Comparison of ENCODE assay signal across 8 cellular contexts in the genomic region with DNA sequence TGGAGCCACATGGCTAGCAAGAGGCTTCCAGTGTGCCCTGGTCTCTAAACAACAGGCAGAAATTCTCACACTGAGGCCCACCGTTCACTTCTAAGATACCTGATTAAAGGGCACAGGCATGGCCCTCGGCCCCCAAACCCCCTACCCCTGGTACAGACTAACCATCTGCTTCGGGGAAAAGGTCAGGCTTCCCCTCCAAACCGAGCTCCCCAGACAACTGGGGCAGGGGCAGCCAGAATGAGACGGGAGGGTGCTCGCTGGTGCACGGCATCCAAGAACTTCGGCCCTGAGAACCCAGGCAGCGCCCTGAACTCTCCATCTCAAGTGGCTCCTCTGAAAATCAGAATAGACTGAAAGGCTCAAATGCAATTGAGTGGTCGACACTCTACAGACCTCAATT. TPM values are rescaled to one million over a fixed set of nuclear protein-coding genes. Genes with fewer than 3 reads are reported as not detected.
A peak's percentile ranks its signal among the peaks of the same experiment; 100 is the strongest.
DNase-seq lines count a peak whose midpoint lies in the region; ATAC-seq and TF ChIP-seq lines count a peak whose summit lies in the region.

No MANE protein-coding gene starts in this region.

- no peaks in the 10 kb centered on the region for H3K9me2 ChIP-seq in GM23338 (ENCODE audit: insufficient read depth)

- CTCF ChIA-PET in CD4-positive, alpha-beta T cell (lab: Charles Lee) = interaction anchor here (1.3 to 1.4 kb wide), 3 partner anchors 27 to 251 kb away, joined by 3 to 7 read pairs (median 5); a partner anchor contains a TSS

- H3K4me3 Mint-ChIP-seq in CD4-positive, alpha-beta T cell = peak overlapping the region; percentile 91
- H3K4me3 Mint-ChIP-seq in GM23338 (no peak overlapping the region; the same call in 2 of the 3 replicates), neural crest cell (peak overlapping the region; percentile 61)
- H3K4me3 Mint-ChIP-seq in activated T-helper 2 cell treated with anti-CD3 and anti-CD28 coated beads, Interferon-gamma antibody, Interleukin-2, Interleukin-4, amounts not matched to agents 10 μg/mL and 5 μg/mL and 100 μg/mL, durations not matched to agents 14 hours and 24 hours and 36 hours (ENCODE audit: low read depth) = peak overlapping the region; percentile 92

- DNase-seq in CD4-positive, alpha-beta T cell = no peak
- no peak for DNase-seq in GM23338 (ENCODE audit: low spot score)
- no peak for DNase-seq in activated T-helper 2 cell treated with anti-CD3 and anti-CD28 coated beads, Interferon-gamma antibody, Interleukin-2, Interleukin-4, amounts not matched to agents 10 μg/mL and 5 μg/mL and 100 μg/mL, durations not matched to agents 14 hours and 24 hours and 36 hours (ENCODE audit: low spot score)
- DNase-seq in neural crest cell (ENCODE audit: low read depth, low spot score) = no peak
- DNase-seq in islet precursor cell = no peak
- no peak for DNase-seq in cardiac septum (ENCODE audit: low spot score)
- DNase-seq in NCI-H345 treated with DMSO at 0.1 percent for 48 hours (lab: John Stamatoyannopoulos, UW; ENCODE audit: unreplicated experiment) = no peak
- DNase-seq in kidney glomerular epithelial cell (lab: John Stamatoyannopoulos, UW) = no peak

- H3F3A ChIP-seq in GM23338 (replicated peaks; ENCODE audit: low read depth) = 0 out of 2 replicates have a peak, but pooled peaks cover 2% of the 10 kb centered on the region

- intact Hi-C loops in CD4-positive, alpha-beta T cell (cut with DNase I, micrococcal nuclease) = loop anchor here (5.0 to 10.0 kb wide), 5 partner anchors 36 to 382 kb away; a partner anchor contains a TSS
- intact Hi-C loops in activated T-helper 2 cell treated with anti-CD3 and anti-CD28 coated beads, Interferon-gamma antibody, Interleukin-2, Interleukin-4, amounts not matched to agents 10 μg/mL and 5 μg/mL and 100 μg/mL, durations not matched to agents 14 hours and 24 hours and 36 hours (cut with micrococcal nuclease) = loop anchor here (5.0 to 10.0 kb wide), 3 partner anchors 36 to 1048 kb away; a partner anchor contains a TSS
- intact Hi-C loops in cardiac septum (cut with DNase I) = no loop called here

- no peaks in the 10 kb centered on the region for H3K27me3 Mint-ChIP-seq in CD4-positive, alpha-beta T cell
- H3K27me3 Mint-ChIP-seq in GM23338 (ENCODE audit: insufficient read depth, low read depth, poor library complexity) (peaks cover 19% of the 10 kb centered on the region), neural crest cell (ENCODE audit: low read depth) (no peaks in the 10 kb centered on the region)
- H3K27me3 Mint-ChIP-seq in activated T-helper 2 cell treated with anti-CD3 and anti-CD28 coated beads, Interferon-gamma antibody, Interleukin-2, Interleukin-4, amounts not matched to agents 10 μg/mL and 5 μg/mL and 100 μg/mL, durations not matched to agents 14 hours and 24 hours and 36 hours (ENCODE audit: low read depth) = no peaks in the 10 kb centered on the region

- TF ChIP-seq CTCF in CD4-positive, alpha-beta T cell (IDR thresholded peaks at IDR 0.05) = no peak
- no peak for TF ChIP-seq CTCF in GM23338 (conservative IDR thresholded peaks at IDR 0.05; ENCODE audit: low read depth in 2 of 2)
- no peak for TF ChIP-seq CTCF in neural crest cell (conservative IDR thresholded peaks at IDR 0.05)

- H3K79me2 ChIP-seq in GM23338 (replicated peaks; ENCODE audit: insufficient read depth) = peaks cover 99% of the 10 kb centered on the region

- H3K4me3 ChIP-seq in GM23338 = no peak overlapping the region; the same call in 1 of the 2 replicates

- peaks cover 19% of the 10 kb centered on the region for H3K4me1 ChIP-seq in GM23338 (ENCODE audit: insufficient read depth)

- H3K4me1 Mint-ChIP-seq in CD4-positive, alpha-beta T cell (ENCODE audit: low read depth) = peaks cover 78% of the 10 kb centered on the region
- peaks cover 52% of the 10 kb centered on the region for H3K4me1 Mint-ChIP-seq in GM23338
- H3K4me1 Mint-ChIP-seq in activated T-helper 2 cell treated with anti-CD3 and anti-CD28 coated beads, Interferon-gamma antibody, Interleukin-2, Interleukin-4, amounts not matched to agents 10 μg/mL and 5 μg/mL and 100 μg/mL, durations not matched to agents 14 hours and 24 hours and 36 hours (ENCODE audit: low read depth) = peaks cover 59% of the 10 kb centered on the region
- H3K4me1 Mint-ChIP-seq in neural crest cell = peaks cover 43% of the 10 kb centered on the region

- no peak for ATAC-seq in CD4-positive, alpha-beta T cell (ENCODE audit: poor library complexity)
- ATAC-seq in GM23338 = no peak

- no peaks in the 10 kb centered on the region for H3K9me3 Mint-ChIP-seq in CD4-positive, alpha-beta T cell
- H3K9me3 Mint-ChIP-seq in GM23338 (no peaks in the 10 kb centered on the region), neural crest cell (no peaks in the 10 kb centered on the region)
- no peaks in the 10 kb centered on the region for H3K9me3 Mint-ChIP-seq in activated T-helper 2 cell treated with anti-CD3 and anti-CD28 coated beads, Interferon-gamma antibody, Interleukin-2, Interleukin-4, amounts not matched to agents 10 μg/mL and 5 μg/mL and 100 μg/mL, durations not matched to agents 14 hours and 24 hours and 36 hours

- H4K20me1 ChIP-seq in GM23338 (replicated peaks; ENCODE audit: insufficient read depth) = peaks cover 51% of the 10 kb centered on the region

- no peaks in the 10 kb centered on the region for H3K36me3 ChIP-seq in GM23338 (ENCODE audit: insufficient read depth)

- peak overlapping the region; percentile 96 for H3K27ac Mint-ChIP-seq in CD4-positive, alpha-beta T cell
- H3K27ac Mint-ChIP-seq in GM23338 = peak overlapping the region; percentile 5
- H3K27ac Mint-ChIP-seq in activated T-helper 2 cell treated with anti-CD3 and anti-CD28 coated beads, Interferon-gamma antibody, Interleukin-2, Interleukin-4, amounts not matched to agents 10 μg/mL and 5 μg/mL and 100 μg/mL, durations not matched to agents 14 hours and 24 hours and 36 hours = peak overlapping the region; percentile 94
- peak overlapping the region; percentile 38 for H3K27ac Mint-ChIP-seq in neural crest cell (ENCODE audit: unreplicated experiment)

- POLR2A ChIA-PET in CD4-positive, alpha-beta T cell (lab: Charles Lee) = interaction anchor here (0.7 to 5.2 kb wide), 11 partner anchors 13 to 401 kb away, joined by 3 to 52 read pairs (median 5); a partner anchor contains a TSS

- peak overlapping the region; percentile 49; the same call in 1 of the 2 replicates for H3K4me2 ChIP-seq in GM23338

- H3K27ac ChIP-seq in CD4-positive, alpha-beta T cell (ENCODE audit: low read depth, low read length) = peak overlapping the region; percentile 91
- 0 out of 2 replicates have a peak overlapping the region, but pooled peaks have one; percentile 68 for H3K27ac ChIP-seq in GM23338 (ENCODE audit: low read depth)

- H3K27me3 ChIP-seq in CD4-positive, alpha-beta T cell (ENCODE audit: control insufficient read depth, insufficient read depth, low read length) = no peaks in the 10 kb centered on the region
- no peaks in the 10 kb centered on the region for H3K27me3 ChIP-seq in GM23338 (ENCODE audit: insufficient read depth)

- no peaks in the 10 kb centered on the region for H3K9me3 ChIP-seq in CD4-positive, alpha-beta T cell (ENCODE audit: control insufficient read depth, low read length)

- no peak overlapping the region for H2AFZ ChIP-seq in GM23338

- H3K36me3 Mint-ChIP-seq in CD4-positive, alpha-beta T cell (ENCODE audit: low read depth) = peaks cover 64% of the 10 kb centered on the region
- H3K36me3 Mint-ChIP-seq in GM23338 (ENCODE audit: low read depth) = no peaks in the 10 kb centered on the region; the same call in 2 of the 3 replicates
- H3K36me3 Mint-ChIP-seq in activated T-helper 2 cell treated with anti-CD3 and anti-CD28 coated beads, Interferon-gamma antibody, Interleukin-2, Interleukin-4, amounts not matched to agents 10 μg/mL and 5 μg/mL and 100 μg/mL, durations not matched to agents 14 hours and 24 hours and 36 hours (ENCODE audit: low read depth) = peaks cover 58% of the 10 kb centered on the region
- H3K36me3 Mint-ChIP-seq in neural crest cell (ENCODE audit: low read depth) = no peaks in the 10 kb centered on the region

RNA-seq across cellular contexts. Expression of a gene that starts 5.6 kb away (rescaled TPM):
- total RNA-seq in CD4-positive, alpha-beta T cell = 100 to 1,000 TPM; 172 to 182 TPM
- 62.5 and 70.8 TPM in 2 replicates for total RNA-seq in GM23338 (2014; rRNA removed; shearing (Covaris generic))
- polyA plus RNA-seq in GM23338 (2016; fragmentation: Nextera tagmentation; extraction: Ambion mirVana) = 22.2 and 24.9 TPM in 2 replicates
- total RNA-seq in activated T-helper 2 cell treated with anti-CD3 and anti-CD28 coated beads, Interferon-gamma antibody, Interleukin-2, Interleukin-4, amounts not matched to agents 10 μg/mL and 5 μg/mL and 100 μg/mL, durations not matched to agents 14 hours and 24 hours and 36 hours = 180 and 183 TPM in 2 replicates
- total RNA-seq in neural crest cell (71.2 and 73.1 TPM in 2 replicates), cardiac septum (43.0 TPM)

RNA-seq across cellular contexts. Expression of a gene that starts 24.7 kb away (rescaled TPM):
- total RNA-seq in CD4-positive, alpha-beta T cell = 10 to 100 TPM; 11.7 to 11.8 TPM
- total RNA-seq in GM23338 (2014; rRNA removed; shearing (Covaris generic)) = 2.9 and 3.2 TPM in 2 replicates
- polyA plus RNA-seq in GM23338 (2016; fragmentation: Nextera tagmentation; extraction: Ambion mirVana) = 1.1 and 1.7 TPM in 2 replicates
- total RNA-seq in activated T-helper 2 cell treated with anti-CD3 and anti-CD28 coated beads, Interferon-gamma antibody, Interleukin-2, Interleukin-4, amounts not matched to agents 10 μg/mL and 5 μg/mL and 100 μg/mL, durations not matched to agents 14 hours and 24 hours and 36 hours = 6.0 and 6.7 TPM in 2 replicates
- total RNA-seq in neural crest cell (4.9 and 5.8 TPM in 2 replicates), cardiac septum (1.6 TPM)

RNA-seq across cellular contexts. Expression of a gene that starts 26.6 kb away (rescaled TPM):
- 10 to 100 TPM; 14.3 to 15.1 TPM for total RNA-seq in CD4-positive, alpha-beta T cell
- 91.0 and 91.1 TPM in 2 replicates for total RNA-seq in GM23338 (2014; rRNA removed; shearing (Covaris generic))
- polyA plus RNA-seq in GM23338 (2016; fragmentation: Nextera tagmentation; extraction: Ambion mirVana) = 81.9 and 83.6 TPM in 2 replicates
- 59.0 and 59.3 TPM in 2 replicates for total RNA-seq in activated T-helper 2 cell treated with anti-CD3 and anti-CD28 coated beads, Interferon-gamma antibody, Interleukin-2, Interleukin-4, amounts not matched to agents 10 μg/mL and 5 μg/mL and 100 μg/mL, durations not matched to agents 14 hours and 24 hours and 36 hours
- total RNA-seq in neural crest cell (53.8 and 54.7 TPM in 2 replicates), cardiac septum (24.6 TPM)

RNA-seq across cellular contexts. Expression of a gene that starts 30.5 kb away (rescaled TPM):
- 1 to 10 TPM; 2.6 to 2.7 TPM for total RNA-seq in CD4-positive, alpha-beta T cell
- 11.3 and 17.2 TPM in 2 replicates for total RNA-seq in GM23338 (2014; rRNA removed; shearing (Covaris generic))
- polyA plus RNA-seq in GM23338 (2016; fragmentation: Nextera tagmentation; extraction: Ambion mirVana) = 2.3 and 3.4 TPM in 2 replicates
- 5.8 and 6.0 TPM in 2 replicates for total RNA-seq in activated T-helper 2 cell treated with anti-CD3 and anti-CD28 coated beads, Interferon-gamma antibody, Interleukin-2, Interleukin-4, amounts not matched to agents 10 μg/mL and 5 μg/mL and 100 μg/mL, durations not matched to agents 14 hours and 24 hours and 36 hours
- total RNA-seq in neural crest cell (50.0 and 50.7 TPM in 2 replicates), cardiac septum (8.8 TPM)

RNA-seq across cellular contexts. Expression of a gene that starts 44.0 kb away (rescaled TPM):
- not detected for total RNA-seq in CD4-positive, alpha-beta T cell
- total RNA-seq in GM23338 (2014; rRNA removed; shearing (Covaris generic)) = 0.12 and 2.1 TPM in 2 replicates
- polyA plus RNA-seq in GM23338 (2016; fragmentation: Nextera tagmentation; extraction: Ambion mirVana) = 0.12 and 0.16 TPM in 2 replicates
- total RNA-seq in activated T-helper 2 cell treated with anti-CD3 and anti-CD28 coated beads, Interferon-gamma antibody, Interleukin-2, Interleukin-4, amounts not matched to agents 10 μg/mL and 5 μg/mL and 100 μg/mL, durations not matched to agents 14 hours and 24 hours and 36 hours = not detected in 2 replicates
- total RNA-seq in neural crest cell = 1.2 and 2.0 TPM in 2 replicates
- 3.7 TPM for total RNA-seq in cardiac septum

Comparison
In these comparisons a context has a peak if more than half of its experiments do, and no peak if none do; other contexts are left out.
1. H3K27ac Mint-ChIP-seq: peak in every context shown above with its lines; median percentile 96 in CD4-positive, alpha-beta T cell; 94 in activated T-helper 2 cell treated with anti-CD3 and anti-CD28 coated beads, Interferon-gamma antibody, Interleukin-2, Interleukin-4, amounts not matched to agents 10 μg/mL and 5 μg/mL and 100 μg/mL, durations not matched to agents 14 hours and 24 hours and 36 hours; 38 in neural crest cell; 5 in GM23338.